23 cellular contexts compared by ENCODE assay signal in genomic region chr20:61514805-61515505, GRCh38.
A peak's percentile ranks its signal among the peaks of the same experiment; 100 is the strongest.
DNase-seq lines count a peak whose midpoint lies in the region; ATAC-seq and TF ChIP-seq lines count a peak whose summit lies in the region.
"Had no signal": no experiment of that assay in that cellular context is flagged by ENCODE, and none has a peak within 500 bp of the region (broad histone marks: within the 10 kb centered on the region; RNA-seq: fewer than 3 reads in every experiment).

No MANE protein-coding gene starts in this region.

- no peak overlapping the region for H3K4ac ChIP-seq in mesendoderm (ENCODE audit: low read depth, low read length)

- H2BK5ac ChIP-seq in mesendoderm (ENCODE audit: low read length): no peak overlapping the region

- peaks cover 21% of the 10 kb centered on the region for H3K4me1 ChIP-seq in HUES64 (ENCODE audit: insufficient read depth, low read length)
- H3K4me1 ChIP-seq in mesendoderm (ENCODE audit: control insufficient read depth, low read depth, low read length): peaks cover 11% of the 10 kb centered on the region
- H3K4me1 ChIP-seq in spleen: no peaks in the 10 kb centered on the region

- no peak for ATAC-seq in HG03460 (IDR thresholded peaks at IDR 0.05; ENCODE audit: unreplicated experiment)
- ATAC-seq in GM21825 (IDR thresholded peaks at IDR 0.05; ENCODE audit: unreplicated experiment): no peak
- ATAC-seq: K562, PC-3 had no signal

- H4K5ac ChIP-seq in mesendoderm (ENCODE audit: low read length): no peak overlapping the region

- H2BK120ac ChIP-seq in mesendoderm (ENCODE audit: low read depth, low read length): no peak overlapping the region

- H3K9me3 Mint-ChIP-seq in brain: peaks cover 0 to 6% (median 2%) of the 10 kb centered on the region in 5 experiments

- H3K36me3 Mint-ChIP-seq in brain: no peaks in the 10 kb centered on the region
- H3K36me3 Mint-ChIP-seq: CD4-positive, CD25-positive, alpha-beta regulatory T cell had no signal

- no peak overlapping the region for H3K4me2 ChIP-seq in mesendoderm (ENCODE audit: low read length)
- H3K4me2 ChIP-seq: BLaER1 had no signal

- no peak overlapping the region for H3K56ac ChIP-seq in mesendoderm (ENCODE audit: low read length)

- peaks cover 3% of the 10 kb centered on the region for H3K27me3 Mint-ChIP-seq in brain
- H3K27me3 Mint-ChIP-seq: CD4-positive, CD25-positive, alpha-beta regulatory T cell had no signal

- H3K27ac Mint-ChIP-seq in brain: peak overlapping the region in 3 of 5 experiments; percentile 38 to 40 (median 38)
- H3K27ac Mint-ChIP-seq: CD4-positive, CD25-positive, alpha-beta regulatory T cell had no signal

- H3K36me3 ChIP-seq in HUES64 (ENCODE audit: insufficient read depth, low read length): no peaks in the 10 kb centered on the region
- H3K36me3 ChIP-seq in mesendoderm (ENCODE audit: control insufficient read depth, insufficient read depth, low read length): no peaks in the 10 kb centered on the region
- no peaks in the 10 kb centered on the region for H3K36me3 ChIP-seq in spleen
- H3K36me3 ChIP-seq: BLaER1 had no signal

- TF ChIP-seq POLR2A in spleen (IDR thresholded peaks at IDR 0.05): no peak

- H3K27ac ChIP-seq in HUES64 (ENCODE audit: low read depth, low read length) (0 out of 2 replicates have a peak overlapping the region, but pooled peaks have one; percentile 1), mesendoderm (ENCODE audit: low read depth, low read length) (no peak overlapping the region), spleen (no peak overlapping the region)
- H3K27ac ChIP-seq: BLaER1, SK-N-MC had no signal

- H3K4me3 Mint-ChIP-seq in brain: no peak overlapping the region
- H3K4me3 Mint-ChIP-seq: CD4-positive, CD25-positive, alpha-beta regulatory T cell had no signal

- no peak overlapping the region for H4K8ac ChIP-seq in mesendoderm (ENCODE audit: low read depth, low read length)

- no peaks in the 10 kb centered on the region for H3K79me1 ChIP-seq in mesendoderm (ENCODE audit: low read length)

- H2BK15ac ChIP-seq in mesendoderm (replicated peaks; ENCODE audit: low read depth): no peak overlapping the region

- H2AK5ac ChIP-seq in mesendoderm (ENCODE audit: low read length): peak overlapping the region; percentile 52

- H3K79me2 ChIP-seq in mesendoderm (ENCODE audit: control insufficient read depth, insufficient read depth, low read length): no peaks in the 10 kb centered on the region

- peaks cover 60% of the 10 kb centered on the region for H3K4me1 Mint-ChIP-seq in brain
- H3K4me1 Mint-ChIP-seq: CD4-positive, CD25-positive, alpha-beta regulatory T cell had no signal

- H3K9ac ChIP-seq in HUES64 (ENCODE audit: low read depth, low read length): no peak overlapping the region
- H3K9ac ChIP-seq in mesendoderm (ENCODE audit: low read length): no peak overlapping the region
- H3K9ac ChIP-seq: BLaER1 had no signal

- DNase-seq in mesendoderm (no peak), spleen (peak; percentile 38), SHP77 treated with DMSO at 0.1 percent for 48 hours (lab: John Stamatoyannopoulos, UW) (no peak)
- DNase-seq: CD4-positive, CD25-positive, alpha-beta regulatory T cell; GOT3; HCEC 1CT; Kasumi-1; MV-4-11; NCI-H1105; NCI-H1436 treated with DMSO at 0.1 percent for 48 hours; NCI-H187 treated with DMSO at 0.1 percent for 48 hours; NCI-H524 treated with DMSO at 0.1 percent for 48 hours; NCI-H774; PC-3; SIG-M5; SW 1271 had no signal

- H3K18ac ChIP-seq in mesendoderm (ENCODE audit: low read length): no peak overlapping the region

- TF ChIP-seq CTCF in brain (conservative IDR thresholded peaks at IDR 0.05) (no peak), spleen (IDR thresholded peaks at IDR 0.05 in 8 of 11, conservative IDR thresholded peaks at IDR 0.05 in 3 of 11) (no peak)

- no peak overlapping the region for H3K4me3 ChIP-seq in HUES64 (ENCODE audit: low read length)
- no peak overlapping the region for H3K4me3 ChIP-seq in mesendoderm (ENCODE audit: low read length)
- H3K4me3 ChIP-seq in spleen: no peak overlapping the region
- H3K4me3 ChIP-seq: BLaER1, K562, SK-N-MC had no signal

- WGBS in HUES64: 86% methylated on average over 14 of the region's 14 CpGs
- no CpG with 5 or more reads among the region's 14 CpGs for WGBS in mesendoderm (ENCODE audit: extremely low coverage, insufficient coverage, low lambda C conversion rate)
- WGBS in spleen, 5 donors: 77 to 90% (median 86%) methylated on average over 12 to 14 of the region's 14 CpGs

- intact Hi-C loops in spleen (cut with DNase I; ENCODE audit: low total_unique reads): no loop called here

- H3K27me3 ChIP-seq in HUES64 (ENCODE audit: insufficient read depth, low read length) (no peaks in the 10 kb centered on the region), mesendoderm (ENCODE audit: insufficient read depth, low read length, poor library complexity) (no peaks in the 10 kb centered on the region), spleen (replicated peaks in 1 of 7) (peaks cover 0 to 14% (median 0%) of the 10 kb centered on the region in 7 donors)
- H3K27me3 ChIP-seq: BLaER1 had no signal

- no peak overlapping the region for H3K23ac ChIP-seq in mesendoderm (ENCODE audit: low read length)

- H3K9me3 ChIP-seq in HUES64 (ENCODE audit: insufficient read depth, low read depth, low read length) (no peaks in the 10 kb centered on the region), spleen (peaks cover 0 to 19% (median 0%) of the 10 kb centered on the region in 8 donors)
- H3K9me3 ChIP-seq: BLaER1 had no signal
